8 cellular contexts compared by ENCODE assay signal in genomic region chr17:15966183-15966878, GRCh38. TPM values are rescaled to one million over a fixed set of nuclear protein-coding genes. Genes with fewer than 3 reads are reported as not detected.
DNase-seq lines count a peak whose midpoint lies in the region; ATAC-seq lines count a peak whose summit lies in the region.

No MANE protein-coding gene starts in this region.

- no peak for ATAC-seq in HG02623 (IDR thresholded peaks at IDR 0.05; ENCODE audit: unreplicated experiment)

- DNase-seq in DMS153 (lab: John Stamatoyannopoulos, UW), result peak; percentile 23
- peak; percentile 34 for DNase-seq in NCI-H345 (lab: John Stamatoyannopoulos, UW)
- DNase-seq in dermis blood vessel endothelial cell, result peak; percentile 83
- DNase-seq in middle frontal gyrus (ENCODE audit: extremely low spot score, low spot score), result peak; percentile 14
- DNase-seq in stimulated activated naive CD4-positive, alpha-beta T cell treated with Interleukin-2 at 50 U/mL for 16 hours (lab: John Stamatoyannopoulos, UW), result no peak
- DNase-seq in HuH-7.5 (ENCODE audit: low spot score), result no peak
- no peak for DNase-seq in NCI-H1105 (lab: John Stamatoyannopoulos, UW)

RNA-seq across cellular contexts. Expression of gene ADORA2B, which starts 21.4 kb away (rescaled TPM):
- total RNA-seq in dermis blood vessel endothelial cell, result 3.6 and 8.2 TPM in 2 replicates

RNA-seq across cellular contexts. Expression of gene ZSWIM7, which starts 33.2 kb away (rescaled TPM):
- total RNA-seq in dermis blood vessel endothelial cell, result 16.0 and 17.2 TPM in 2 replicates

RNA-seq across cellular contexts. Expression of gene TTC19, which starts 33.3 kb away (rescaled TPM):
- 73.8 and 78.8 TPM in 2 replicates for total RNA-seq in dermis blood vessel endothelial cell

Comparison
In these comparisons a context has a peak if more than half of its experiments do, and no peak if none do; other contexts are left out.
1. DNase-seq: peak in DMS153 (single experiment), NCI-H345 (single experiment), dermis blood vessel endothelial cell (single experiment) and middle frontal gyrus (single experiment); none in stimulated activated naive CD4-positive, alpha-beta T cell treated with Interleukin-2 at 50 U/mL for 16 hours (single experiment), HuH-7.5 (single experiment) and NCI-H1105 (single experiment).